Comparison of ENCODE assay signal across 9 cellular contexts in the genomic region with DNA sequence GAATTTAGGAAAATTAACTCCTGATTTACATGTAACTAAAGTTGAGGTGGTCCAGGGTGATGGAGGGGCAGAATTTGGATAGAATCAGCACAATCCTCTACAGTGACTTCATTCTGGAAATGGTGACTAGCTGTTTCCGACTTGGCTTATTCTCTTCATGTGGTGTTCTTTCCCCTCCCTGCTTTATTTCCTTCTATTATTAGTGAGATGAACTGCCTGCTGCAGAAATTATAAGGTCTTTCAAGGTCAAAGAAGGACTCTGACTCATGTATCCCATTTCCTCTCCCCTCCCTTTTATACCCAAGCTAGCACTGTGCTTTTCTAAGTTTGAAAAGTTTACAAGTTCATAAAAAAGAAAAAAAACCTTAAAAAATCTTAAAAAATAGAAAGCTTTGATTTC. TPM values are rescaled to one million over a fixed set of nuclear protein-coding genes. Genes with fewer than 3 reads are reported as not detected.
A peak's percentile ranks its signal among the peaks of the same experiment; 100 is the strongest.
DNase-seq lines count a peak whose midpoint lies in the region; ATAC-seq and TF ChIP-seq lines count a peak whose summit lies in the region.
"Had no signal": no experiment of that assay in that cellular context is flagged by ENCODE, and none has a peak within 500 bp of the region (broad histone marks: within the 10 kb centered on the region; RNA-seq: fewer than 3 reads in every experiment).

No MANE protein-coding gene starts in this region.

- DNase-seq in HCEC 1CT (peak; percentile 91), left ventricle myocardium inferior (no peak), head of caudate nucleus (no peak), GM20000 (ENCODE audit: low spot score) (no peak), DMS153 (lab: John Stamatoyannopoulos, UW) (no peak), mucosa of gallbladder (ENCODE audit: low spot score) (no peak)
- no peak for DNase-seq in activated naive CD8-positive, alpha-beta T cell treated with anti-CD3 and anti-CD28 coated beads for 36 hours
- DNase-seq in stimulated activated naive CD8-positive, alpha-beta T cell treated with anti-CD3 and anti-CD28 coated beads, Interleukin-15, Interleukin-2, amounts not matched to agents 100 U/mL and 50 U/mL, for 24 hours = no peak

- H3K4me3 ChIP-seq in left ventricle myocardium inferior = no peak overlapping the region

- no peak overlapping the region for H3K4me3 Mint-ChIP-seq in activated naive CD8-positive, alpha-beta T cell treated with anti-CD3 and anti-CD28 coated beads for 36 hours
- H3K4me3 Mint-ChIP-seq: nephron had no signal

- peak overlapping the region; percentile 75 for H3K27ac Mint-ChIP-seq in activated naive CD8-positive, alpha-beta T cell treated with anti-CD3 and anti-CD28 coated beads for 36 hours
- H3K27ac Mint-ChIP-seq: nephron had no signal

- intact Hi-C loops in left ventricle myocardium inferior (cut with micrococcal nuclease) (no loop called here), head of caudate nucleus (cut with DNase I) (no loop called here)

- H3K36me3 Mint-ChIP-seq in activated naive CD8-positive, alpha-beta T cell treated with anti-CD3 and anti-CD28 coated beads for 36 hours = no peaks in the 10 kb centered on the region

- no peaks in the 10 kb centered on the region for H3K36me3 ChIP-seq in left ventricle myocardium inferior

- H3K27me3 ChIP-seq in left ventricle myocardium inferior (ENCODE audit: low read depth) = no peaks in the 10 kb centered on the region

- H3K9me3 ChIP-seq in left ventricle myocardium inferior (replicated peaks) = no peaks in the 10 kb centered on the region

- no peak for TF ChIP-seq CTCF in left ventricle myocardium inferior (IDR thresholded peaks at IDR 0.05; ENCODE audit: borderline replicate concordance)
- TF ChIP-seq CTCF in GM20000 (IDR thresholded peaks at IDR 0.05; ENCODE audit: extremely low read depth, missing control alignments) = no peak

- ATAC-seq in stimulated activated naive CD8-positive, alpha-beta T cell treated with anti-CD3 and anti-CD28 coated beads, Interleukin-15, Interleukin-2, amounts not matched to agents 100 U/mL and 50 U/mL, for 24 hours = peak; percentile 76

- no peaks in the 10 kb centered on the region for H3K9me3 Mint-ChIP-seq in activated naive CD8-positive, alpha-beta T cell treated with anti-CD3 and anti-CD28 coated beads for 36 hours
- H3K9me3 Mint-ChIP-seq: nephron had no signal

- H3K27me3 Mint-ChIP-seq in activated naive CD8-positive, alpha-beta T cell treated with anti-CD3 and anti-CD28 coated beads for 36 hours = no peaks in the 10 kb centered on the region

- peaks cover 36% of the 10 kb centered on the region for H3K4me1 ChIP-seq in left ventricle myocardium inferior

- peaks cover 27% of the 10 kb centered on the region for H3K4me1 Mint-ChIP-seq in activated naive CD8-positive, alpha-beta T cell treated with anti-CD3 and anti-CD28 coated beads for 36 hours
- H3K4me1 Mint-ChIP-seq: nephron had no signal

- H3K27ac ChIP-seq in left ventricle myocardium inferior (replicated peaks) = peak overlapping the region; percentile 90

RNA-seq across cellular contexts. Expression of gene MRPL17, which starts 12.2 kb away (rescaled TPM):
- total RNA-seq in activated naive CD8-positive, alpha-beta T cell treated with anti-CD3 and anti-CD28 coated beads for 36 hours = 100 to 1,000 TPM; 141 to 143 TPM
- total RNA-seq in left ventricle myocardium inferior (40.2 TPM), mucosa of gallbladder (38.5 TPM)

RNA-seq across cellular contexts. Expression of gene DCHS1, which starts 39.8 kb away (rescaled TPM):
- total RNA-seq in activated naive CD8-positive, alpha-beta T cell treated with anti-CD3 and anti-CD28 coated beads for 36 hours = 1 to 10 TPM; 1.3 to 1.4 TPM
- total RNA-seq in left ventricle myocardium inferior = 9.5 TPM
- total RNA-seq in mucosa of gallbladder = 25.1 TPM
